Comparison of ENCODE assay signal across 18 cellular contexts in the genomic region with DNA sequence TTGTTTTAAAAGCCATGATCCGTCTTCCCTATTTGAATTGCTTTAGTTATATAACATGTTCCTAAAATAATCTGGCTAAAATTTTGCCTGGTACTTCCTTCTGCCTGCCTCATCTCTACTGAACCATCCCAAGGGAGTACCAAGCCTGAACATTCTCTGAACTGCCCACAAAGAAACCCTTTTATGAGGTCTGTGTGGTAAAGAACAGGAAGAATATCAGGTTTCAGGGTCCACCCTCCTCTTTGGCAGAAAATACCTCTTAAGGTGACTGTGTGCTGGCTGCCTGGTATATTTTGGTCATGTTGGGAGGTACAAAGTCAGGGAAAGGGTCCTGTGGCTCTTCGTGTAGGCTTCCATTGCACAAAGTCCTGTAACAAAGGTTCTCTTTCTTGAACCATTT.
A peak's percentile ranks its signal among the peaks of the same experiment; 100 is the strongest.
DNase-seq lines count a peak whose midpoint lies in the region; ATAC-seq and TF ChIP-seq lines count a peak whose summit lies in the region.
"Had no signal": no experiment of that assay in that cellular context is flagged by ENCODE, and none has a peak within 500 bp of the region (broad histone marks: within the 10 kb centered on the region; RNA-seq: fewer than 3 reads in every experiment).

No MANE protein-coding gene starts in this region.

- no peak overlapping the region for H3K9ac ChIP-seq in BLaER1
- no peak overlapping the region for H3K9ac ChIP-seq in BLaER1 treated with 17β-estradiol and CSF1 and Interleukin-3, amounts not matched to agents 10 nM and 100 nM

- H3K4me1 ChIP-seq in BLaER1, result peaks cover 19% of the 10 kb centered on the region
- H3K4me1 ChIP-seq in BLaER1 treated with 17β-estradiol and CSF1 and Interleukin-3, amounts not matched to agents 10 nM and 100 nM, result peaks cover 10 to 19% (median 17%) of the 10 kb centered on the region in 10 experiments; a peak in 19 of 20 replicates
- H3K4me1 ChIP-seq: Caco-2, SJSA1 had no signal

- no peaks in the 10 kb centered on the region for H3K36me3 ChIP-seq in BLaER1
- no peaks in the 10 kb centered on the region for H3K36me3 ChIP-seq in BLaER1 treated with 17β-estradiol and CSF1 and Interleukin-3, amounts not matched to agents 10 nM and 100 nM
- H3K36me3 ChIP-seq: SJSA1 had no signal

- no peaks in the 10 kb centered on the region for H3K9me3 ChIP-seq in BLaER1
- H3K9me3 ChIP-seq in BLaER1 treated with 17β-estradiol and CSF1 and Interleukin-3, amounts not matched to agents 10 nM and 100 nM (replicated peaks in 1 of 11), result no peaks in the 10 kb centered on the region

- no peak overlapping the region for H3K27ac ChIP-seq in BLaER1
- no peak overlapping the region for H3K27ac ChIP-seq in BLaER1 treated with 17β-estradiol and CSF1 and Interleukin-3, amounts not matched to agents 10 nM and 100 nM
- peak overlapping the region; percentile 19 for H3K27ac ChIP-seq in angular gyrus (ENCODE audit: low read depth, low read length)
- H3K27ac ChIP-seq: SJSA1 had no signal

- peaks cover 29% of the 10 kb centered on the region for H3K9me3 Mint-ChIP-seq in endothelial cell (ENCODE audit: unreplicated experiment)
- H3K9me3 Mint-ChIP-seq in activated T-cell treated with anti-CD3 and anti-CD28 coated beads, Interleukin-2, amount 50 U/mL, for 4 hours, result peaks cover 3% of the 10 kb centered on the region

- TF ChIP-seq POLR2A in NB4 (IDR thresholded peaks at IDR 0.05; ENCODE audit: extremely low read depth, insufficient read length) (no peak), GM18505 (IDR thresholded peaks at IDR 0.05; ENCODE audit: borderline replicate concordance, extremely low read depth, insufficient read depth, insufficient read length) (no peak)

- peaks cover 7% of the 10 kb centered on the region for H3K36me3 Mint-ChIP-seq in endothelial cell (ENCODE audit: low read depth, unreplicated experiment)
- H3K36me3 Mint-ChIP-seq in activated T-cell treated with anti-CD3 and anti-CD28 coated beads, Interleukin-2, amount 50 U/mL, for 4 hours (ENCODE audit: insufficient read depth), result no peaks in the 10 kb centered on the region
- H3K36me3 Mint-ChIP-seq: CD4-positive, alpha-beta memory T cell had no signal

- no peaks in the 10 kb centered on the region for H3K27me3 Mint-ChIP-seq in endothelial cell (ENCODE audit: unreplicated experiment)
- H3K27me3 Mint-ChIP-seq in activated T-cell treated with anti-CD3 and anti-CD28 coated beads, Interleukin-2, amount 50 U/mL, for 4 hours (ENCODE audit: low read depth), result no peaks in the 10 kb centered on the region
- H3K27me3 Mint-ChIP-seq: CD4-positive, alpha-beta memory T cell had no signal

- no peak for TF ChIP-seq CTCF in NB4 (IDR thresholded peaks at IDR 0.05; ENCODE audit: low read depth, low read length)
- TF ChIP-seq CTCF in endothelial cell (IDR thresholded peaks at IDR 0.05; ENCODE audit: unreplicated experiment), result no peak

- no peaks in the 10 kb centered on the region for H3K27me3 ChIP-seq in BLaER1
- H3K27me3 ChIP-seq in BLaER1 treated with 17β-estradiol and CSF1 and Interleukin-3, amounts not matched to agents 10 nM and 100 nM, result no peaks in the 10 kb centered on the region
- H3K27me3 ChIP-seq: SJSA1 had no signal

- peak overlapping the region; percentile 76 for H3K4me2 ChIP-seq in BLaER1
- H3K4me2 ChIP-seq in BLaER1 treated with 17β-estradiol and CSF1 and Interleukin-3, amounts not matched to agents 10 nM and 100 nM, result peak overlapping the region; percentile 35 to 76 (median 51); a peak in 21 of 22 replicates

- no peak overlapping the region for H3K4me3 Mint-ChIP-seq in endothelial cell (ENCODE audit: unreplicated experiment)
- H3K4me3 Mint-ChIP-seq in activated T-cell treated with anti-CD3 and anti-CD28 coated beads, Interleukin-2, amount 50 U/mL, for 4 hours, result no peak overlapping the region
- H3K4me3 Mint-ChIP-seq: CD4-positive, alpha-beta memory T cell had no signal

- DNase-seq in NB4 (ENCODE audit: low read depth) (peak; percentile 36), endothelial cell (ENCODE audit: low spot score) (no peak)
- DNase-seq in activated T-cell treated with anti-CD3 and anti-CD28 coated beads, Interleukin-2, amount 50 U/mL, for 4 hours, result no peak
- DNase-seq: Caco-2; CD4-positive, alpha-beta memory T cell; DMS 273 treated with DMSO at 0.1 percent for 48 hours; H7; Kasumi-1; NCI-H1694; NCI-H226; NCI-H524 treated with DMSO at 0.1 percent for 48 hours; T1000 had no signal

- H4K20me1 ChIP-seq in BLaER1, result no peaks in the 10 kb centered on the region
- H4K20me1 ChIP-seq in BLaER1 treated with 17β-estradiol and CSF1 and Interleukin-3, amounts not matched to agents 10 nM and 100 nM, result no peaks in the 10 kb centered on the region

- ATAC-seq in activated T-cell treated with anti-CD3 and anti-CD28 coated beads, Interleukin-2, amount 50 U/mL, for 4 hours, result no peak
- ATAC-seq in GM18505 (IDR thresholded peaks at IDR 0.05; ENCODE audit: unreplicated experiment), result no peak
- ATAC-seq: Right ventricle myocardium inferior had no signal

- H3K27ac Mint-ChIP-seq in endothelial cell (ENCODE audit: unreplicated experiment), result no peak overlapping the region
- H3K27ac Mint-ChIP-seq: CD4-positive, alpha-beta memory T cell had no signal

- H3K4me1 Mint-ChIP-seq in endothelial cell (ENCODE audit: unreplicated experiment), result no peaks in the 10 kb centered on the region
- H3K4me1 Mint-ChIP-seq in activated T-cell treated with anti-CD3 and anti-CD28 coated beads, Interleukin-2, amount 50 U/mL, for 4 hours (ENCODE audit: low read depth), result no peaks in the 10 kb centered on the region
- H3K4me1 Mint-ChIP-seq: CD4-positive, alpha-beta memory T cell had no signal

- H3K4me3 ChIP-seq in BLaER1 (no peak overlapping the region), NB4 (ENCODE audit: low read depth, low read length) (no peak overlapping the region)
- no peak overlapping the region for H3K4me3 ChIP-seq in BLaER1 treated with 17β-estradiol and CSF1 and Interleukin-3, amounts not matched to agents 10 nM and 100 nM
- H3K4me3 ChIP-seq: SJSA1 had no signal
